In the genomic region with DNA sequence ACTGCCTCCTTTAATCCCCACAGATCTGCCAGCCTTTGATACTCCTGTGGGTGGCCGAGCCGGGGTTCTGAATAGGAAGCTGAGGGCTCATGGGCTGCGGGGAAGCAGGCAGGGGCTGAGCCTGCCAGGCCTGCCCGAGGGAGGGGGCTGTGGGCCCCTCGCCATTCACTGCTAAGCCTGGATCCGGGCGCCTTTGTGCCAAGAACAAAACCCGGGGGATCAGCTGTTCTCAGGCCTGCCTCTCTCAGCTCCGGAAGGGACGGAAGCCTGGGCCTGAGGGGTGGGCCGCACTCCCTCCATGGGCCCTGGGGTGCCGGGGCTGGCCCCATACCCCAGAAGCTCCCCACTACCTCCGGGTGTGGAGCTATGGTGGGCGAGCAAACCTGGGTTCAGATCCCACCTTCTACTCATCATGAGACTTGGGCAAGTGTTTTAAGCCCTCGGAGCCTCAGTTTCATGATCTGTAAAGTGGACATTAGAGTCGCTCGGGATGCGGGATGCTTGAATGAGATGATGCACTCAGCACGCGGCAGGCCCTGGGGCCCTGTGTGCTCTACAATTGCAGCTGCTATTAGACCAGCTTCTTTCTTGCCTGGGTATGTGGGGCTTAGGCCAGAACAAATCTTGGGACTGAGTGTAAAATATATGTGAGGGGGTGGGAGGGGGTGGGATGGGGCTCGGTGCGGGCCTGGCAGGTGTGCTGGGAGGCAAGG, we compare ENCODE assay signal across 11 cellular contexts. TPM values are rescaled to one million over a fixed set of nuclear protein-coding genes. Genes with fewer than 3 reads are reported as not detected.
DNase-seq lines count a peak whose midpoint lies in the region; ATAC-seq, FAIRE-seq and TF ChIP-seq lines count a peak whose summit lies in the region.
"Had no signal": no experiment of that assay in that cellular context is flagged by ENCODE, and none has a peak within 500 bp of the region (broad histone marks: within the 10 kb centered on the region; RNA-seq: fewer than 3 reads in every experiment).

No MANE protein-coding gene starts in this region.

- no peak overlapping the region for H3K4me3 Mint-ChIP-seq in activated naive CD8-positive, alpha-beta T cell treated with anti-CD3 and anti-CD28 coated beads, Interleukin-2, amount 50 U/mL, for 24 hours
- no peak overlapping the region for H3K4me3 Mint-ChIP-seq in T-helper 17 cell
- H3K4me3 Mint-ChIP-seq: activated CD8-positive, alpha-beta T cell treated with anti-CD3 and anti-CD28 coated beads, Interleukin-2, amount 10 ng/mL, durations not matched to agents 7 days and 5 days had no signal

- no peak overlapping the region for H3K27ac Mint-ChIP-seq in activated naive CD8-positive, alpha-beta T cell treated with anti-CD3 and anti-CD28 coated beads, Interleukin-2, amount 50 U/mL, for 24 hours
- H3K27ac Mint-ChIP-seq in T-helper 17 cell = no peak overlapping the region
- H3K27ac Mint-ChIP-seq: activated CD8-positive, alpha-beta T cell treated with anti-CD3 and anti-CD28 coated beads, Interleukin-2, amount 10 ng/mL, durations not matched to agents 7 days and 5 days had no signal

- H3K9me3 Mint-ChIP-seq in activated naive CD8-positive, alpha-beta T cell treated with anti-CD3 and anti-CD28 coated beads, Interleukin-2, amount 50 U/mL, for 24 hours = no peaks in the 10 kb centered on the region
- H3K9me3 Mint-ChIP-seq: activated naive CD4-positive, alpha-beta T cell treated with anti-CD3 and anti-CD28 coated beads, Interleukin-2, amount 50 U/mL, for 72 hours had no signal

- DNase-seq in heart left ventricle (no peak), Right ventricle myocardium inferior (ENCODE audit: missing footprints) (no peak), esophagus squamous epithelium (lab: John Stamatoyannopoulos, UW) (no peak), pancreas (no peak), T-helper 17 cell (no peak)
- DNase-seq in activated naive CD8-positive, alpha-beta T cell treated with anti-CD3 and anti-CD28 coated beads, Interleukin-2, amount 50 U/mL, for 24 hours = no peak
- DNase-seq: activated CD8-positive, alpha-beta T cell treated with anti-CD3 and anti-CD28 coated beads, Interleukin-2, amount 10 ng/mL, durations not matched to agents 7 days and 5 days had no signal

- H3K4me3 ChIP-seq in heart left ventricle (no peak overlapping the region), esophagus squamous epithelium (no peak overlapping the region), pancreas (no peak overlapping the region)
- H3K4me3 ChIP-seq: HAP-1 had no signal

- H3K27me3 ChIP-seq in heart left ventricle = no peaks in the 10 kb centered on the region
- no peaks in the 10 kb centered on the region for H3K27me3 ChIP-seq in esophagus squamous epithelium
- no peaks in the 10 kb centered on the region for H3K27me3 ChIP-seq in pancreas

- no peaks in the 10 kb centered on the region for H3K9me3 ChIP-seq in heart left ventricle
- no peaks in the 10 kb centered on the region for H3K9me3 ChIP-seq in esophagus squamous epithelium
- no peaks in the 10 kb centered on the region for H3K9me3 ChIP-seq in pancreas
- H3K9me3 ChIP-seq in T-helper 17 cell (ENCODE audit: control insufficient read depth, low read length, poor library complexity, severe bottlenecking) = no peaks in the 10 kb centered on the region
- H3K9me3 ChIP-seq: HAP-1 had no signal

- TF ChIP-seq POLR2A in heart left ventricle (IDR thresholded peaks at IDR 0.05) (no peak), esophagus squamous epithelium (IDR thresholded peaks at IDR 0.05) (no peak)

- intact Hi-C loops in heart left ventricle (cut with DNase I) = no loop called here
- intact Hi-C loops in Right ventricle myocardium inferior (cut with DNase I) = no loop called here
- intact Hi-C loops in esophagus squamous epithelium (cut with DNase I) = no loop called here
- intact Hi-C loops in pancreas (cut with DNase I) = no loop called here

- H3K4me1 Mint-ChIP-seq in activated naive CD8-positive, alpha-beta T cell treated with anti-CD3 and anti-CD28 coated beads, Interleukin-2, amount 50 U/mL, for 24 hours = no peaks in the 10 kb centered on the region
- peaks cover 2% of the 10 kb centered on the region for H3K4me1 Mint-ChIP-seq in T-helper 17 cell

- WGBS in heart left ventricle, 4 donors = 64 to 72% (median 69%) methylated on average over 16 to 22 of the region's 22 CpGs
- no CpG with 5 or more reads among the region's 22 CpGs for WGBS in esophagus squamous epithelium, 2 donors
- WGBS in pancreas, 2 donors = 79 to 87% methylated on average over 22 of the region's 22 CpGs

- H3K4me1 ChIP-seq in heart left ventricle = peaks cover 12 to 47% (median 38%) of the 10 kb centered on the region in 12 donors
- peaks cover 56 to 92% (median 56%) of the 10 kb centered on the region in 3 donors for H3K4me1 ChIP-seq in esophagus squamous epithelium
- H3K4me1 ChIP-seq in pancreas = peaks cover 15 to 29% (median 26%) of the 10 kb centered on the region in 3 donors

- H3K36me3 Mint-ChIP-seq in activated naive CD8-positive, alpha-beta T cell treated with anti-CD3 and anti-CD28 coated beads, Interleukin-2, amount 50 U/mL, for 24 hours (ENCODE audit: low read depth) = no peaks in the 10 kb centered on the region
- no peaks in the 10 kb centered on the region for H3K36me3 Mint-ChIP-seq in T-helper 17 cell (ENCODE audit: low read depth)
- H3K36me3 Mint-ChIP-seq: activated naive CD4-positive, alpha-beta T cell treated with anti-CD3 and anti-CD28 coated beads, Interleukin-2, amount 50 U/mL, for 72 hours had no signal

- H3K27ac ChIP-seq in heart left ventricle (peak overlapping the region; percentile 48 to 92 (median 80)), esophagus squamous epithelium (peak overlapping the region; percentile 88 to 93 (median 92)), pancreas (peak overlapping the region; percentile 47 to 78 (median 70))

- peaks cover 1% of the 10 kb centered on the region for H3K27me3 Mint-ChIP-seq in activated naive CD8-positive, alpha-beta T cell treated with anti-CD3 and anti-CD28 coated beads, Interleukin-2, amount 50 U/mL, for 24 hours
- H3K27me3 Mint-ChIP-seq in T-helper 17 cell = peaks cover 22% of the 10 kb centered on the region

- ATAC-seq in heart left ventricle (peak in 1 of 4 donors; percentile 13), Right ventricle myocardium inferior (no peak), pancreas (no peak), GM18861 (IDR thresholded peaks at IDR 0.05; ENCODE audit: unreplicated experiment) (no peak), T-helper 17 cell (no peak), GM18909 (IDR thresholded peaks at IDR 0.05; ENCODE audit: poor library complexity, unreplicated experiment) (no peak)
- no peak for ATAC-seq in activated naive CD8-positive, alpha-beta T cell treated with anti-CD3 and anti-CD28 coated beads, Interleukin-2, amount 50 U/mL, for 24 hours
- ATAC-seq: activated CD8-positive, alpha-beta T cell treated with anti-CD3 and anti-CD28 coated beads, Interleukin-2, amount 10 ng/mL, durations not matched to agents 7 days and 5 days; activated naive CD4-positive, alpha-beta T cell treated with anti-CD3 and anti-CD28 coated beads, Interleukin-2, amount 50 U/mL, for 72 hours had no signal

- no peak for TF ChIP-seq CTCF in heart left ventricle (IDR thresholded peaks at IDR 0.05)
- TF ChIP-seq CTCF in esophagus squamous epithelium (IDR thresholded peaks at IDR 0.05) = no peak
- no peak for TF ChIP-seq CTCF in pancreas (IDR thresholded peaks at IDR 0.05)

- FAIRE-seq in pancreas (lab: Jason Lieb, UNC) = no peak

- H3K36me3 ChIP-seq in heart left ventricle (no peaks in the 10 kb centered on the region), esophagus squamous epithelium (no peaks in the 10 kb centered on the region), pancreas (no peaks in the 10 kb centered on the region)
- H3K36me3 ChIP-seq: HAP-1 had no signal

RNA-seq across cellular contexts. Expression of a gene that starts 19.2 kb away (rescaled TPM):
- total RNA-seq in heart left ventricle (10 to 100 TPM in 8 of 9 donors, 1 to 10 TPM in 1; 7.6 to 34.7 (median 14.8) TPM), Right ventricle myocardium inferior (7.3 TPM), esophagus squamous epithelium (100 to 1,000 TPM in 3 of 4 donors, 10 to 100 TPM in 1; 87.5 to 225 (median 137) TPM), pancreas (10 to 100 TPM in 3 of 6 donors, 1 to 10 TPM in 3; 6.5 to 11.8 (median 10.1) TPM), T-helper 17 cell (not detected)
- polyA plus RNA-seq in heart left ventricle (10 to 100 TPM in 1 of 2 donors, 1 to 10 TPM in 1; 5.6 to 14.0 TPM), pancreas (10 to 100 TPM; 13.8 to 17.1 TPM)
- total RNA-seq: activated CD8-positive, alpha-beta T cell treated with anti-CD3 and anti-CD28 coated beads, Interleukin-2, amount 10 ng/mL, durations not matched to agents 7 days and 5 days had no signal

RNA-seq across cellular contexts. Expression of a gene that starts 37.4 kb away (rescaled TPM):
- 1 to 10 TPM in 8 of 9 donors, under 1 TPM in 1; 0.97 to 3.8 (median 2.3) TPM for total RNA-seq in heart left ventricle
- 1 to 10 TPM in 1 of 2 donors, under 1 TPM in 1; 0.99 to 3.5 TPM for polyA plus RNA-seq in heart left ventricle
- 2.8 TPM for total RNA-seq in Right ventricle myocardium inferior
- 10 to 100 TPM; 15.8 to 27.1 (median 20.6) TPM for total RNA-seq in esophagus squamous epithelium
- total RNA-seq in pancreas = 10 to 100 TPM in 2 of 6 donors, 1 to 10 TPM in 4; 5.0 to 10.7 (median 7.9) TPM
- 10 to 100 TPM; 15.6 to 17.1 TPM for polyA plus RNA-seq in pancreas
- total RNA-seq in T-helper 17 cell = 1 to 10 TPM; 9.1 to 9.3 TPM
